ENCODE assay signal across 8 cellular contexts in the genomic region with DNA sequence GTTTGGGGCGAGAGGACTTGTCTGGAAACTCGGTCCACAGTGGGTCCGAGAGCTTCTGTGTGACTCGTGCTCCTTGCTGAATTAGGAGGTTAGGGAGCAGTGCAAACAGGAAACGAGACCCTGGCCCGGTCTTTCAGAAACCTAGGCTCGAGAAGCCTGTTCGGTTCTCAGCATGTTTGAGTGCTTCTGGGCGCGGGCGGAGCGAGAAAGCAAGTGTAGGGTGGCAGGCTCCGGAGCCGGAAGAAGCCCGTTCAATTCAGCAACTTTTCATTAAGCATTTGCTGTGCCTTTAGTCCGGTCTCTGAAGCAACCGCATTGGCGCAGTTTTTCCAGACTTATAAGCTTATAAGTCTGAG. TPM values are rescaled to one million over a fixed set of nuclear protein-coding genes. Genes with fewer than 3 reads are reported as not detected.
DNase-seq lines count a peak whose midpoint lies in the region; ATAC-seq and TF ChIP-seq lines count a peak whose summit lies in the region.

No MANE protein-coding gene starts in this region.

- peak overlapping the region; percentile 95 for H3K27ac ChIP-seq in C4-2B
- H3K27ac ChIP-seq in heart left ventricle, result peak overlapping the region; percentile 66 to 97 (median 92)

- H3K4me2 ChIP-seq in skeletal muscle satellite cell (ENCODE audit: low read length), result peak overlapping the region; percentile 92

- no peak for TF ChIP-seq POLR2A in heart left ventricle (IDR thresholded peaks at IDR 0.05)

- ATAC-seq in GM21825 (IDR thresholded peaks at IDR 0.05; ENCODE audit: unreplicated experiment) (peak; percentile 3), heart left ventricle (peak in 1 of 4 donors; percentile 24)

- H3K36me3 ChIP-seq in NT2/D1 (ENCODE audit: insufficient read depth, insufficient read length, low read length), result peaks cover 36% of the 10 kb centered on the region
- H3K36me3 ChIP-seq in heart left ventricle, result peaks cover 0 to 25% (median 2%) of the 10 kb centered on the region in 9 donors
- peaks cover 8% of the 10 kb centered on the region for H3K36me3 ChIP-seq in skeletal muscle satellite cell (ENCODE audit: insufficient read depth, low read length)

- TF ChIP-seq CTCF in C4-2B (conservative IDR thresholded peaks at IDR 0.05), result no peak
- TF ChIP-seq CTCF in heart left ventricle (IDR thresholded peaks at IDR 0.05), result no peak

- no peaks in the 10 kb centered on the region for H3K4me1 ChIP-seq in NT2/D1 (ENCODE audit: insufficient read depth, insufficient read length)
- peaks cover 16 to 45% (median 40%) of the 10 kb centered on the region in 12 donors for H3K4me1 ChIP-seq in heart left ventricle
- H3K4me1 ChIP-seq in skeletal muscle satellite cell (ENCODE audit: control insufficient read depth, insufficient read depth, low read length), result peaks cover 42% of the 10 kb centered on the region

- H3K9ac ChIP-seq in NT2/D1 (ENCODE audit: insufficient read length, low read depth) (peak overlapping the region; percentile 96), skeletal muscle satellite cell (ENCODE audit: low read depth, low read length) (peak overlapping the region; percentile 97)

- H3K9me3 ChIP-seq in NT2/D1 (ENCODE audit: insufficient read depth, low read length) (no peaks in the 10 kb centered on the region), heart left ventricle (no peaks in the 10 kb centered on the region), skeletal muscle satellite cell (replicated peaks; ENCODE audit: low read length) (no peaks in the 10 kb centered on the region)

- WGBS in heart left ventricle, 4 donors, result 0% methylated on average over 15 to 18 of the region's 18 CpGs

- H3K4me3 ChIP-seq in NT2/D1 (ENCODE audit: insufficient read length, low read depth) (peak overlapping the region; percentile 92), heart left ventricle (peak overlapping the region; percentile 69 to 99 (median 88)), skeletal muscle satellite cell (ENCODE audit: low read length) (peak overlapping the region; percentile 95)

- DNase-seq in NT2/D1 (ENCODE audit: low read depth, low spot score) (no peak), heart left ventricle (peak in 2 of 5 donors; percentile 31 to 40), NCI-H2196 (lab: John Stamatoyannopoulos, UW; ENCODE audit: unreplicated experiment) (no peak), islet precursor cell (no peak)
- peak; percentile 14 for DNase-seq in activated gamma-delta T cell treated with anti-CD3 and anti-CD28 coated beads, Interleukin-2, amount 50 U/mL, for 16 hours (ENCODE audit: low read depth)

- intact Hi-C loops in heart left ventricle (cut with DNase I), result loop anchor here in 8 of 10 donors (2.0 to 10.0 kb wide), 5 partner anchors 68 to 144 kb away; a partner anchor contains a TSS

- H3K27me3 ChIP-seq in NT2/D1 (ENCODE audit: insufficient read depth, insufficient read length), result no peaks in the 10 kb centered on the region
- H3K27me3 ChIP-seq in heart left ventricle, result no peaks in the 10 kb centered on the region
- H3K27me3 ChIP-seq in skeletal muscle satellite cell (ENCODE audit: control insufficient read depth, insufficient read depth, low read length), result no peaks in the 10 kb centered on the region

RNA-seq across cellular contexts. Expression of a gene that starts 0.5 kb away (rescaled TPM):
- total RNA-seq in heart left ventricle, result 100 to 1,000 TPM in 1 of 9 donors, 10 to 100 TPM in 8; 43.8 to 123 (median 61.8) TPM
- polyA plus RNA-seq in heart left ventricle, result 100 to 1,000 TPM in 1 of 2 donors, 10 to 100 TPM in 1; 40.8 to 139 TPM
- total RNA-seq in skeletal muscle satellite cell (2012; rRNA removed), result 248 and 256 TPM in 2 replicates

RNA-seq across cellular contexts. Expression of a gene that starts 22.1 kb away (rescaled TPM):
- total RNA-seq in heart left ventricle, result under 1 TPM in 4 of 9 donors, not detected in 5; 0.09 to 0.20 (median 0.15) TPM
- under 1 TPM in 1 of 2 donors, not detected in 1; 0.25 TPM for polyA plus RNA-seq in heart left ventricle
- 0.25 and 1.1 TPM in 2 replicates for total RNA-seq in skeletal muscle satellite cell (2012; rRNA removed)

RNA-seq across cellular contexts. Expression of a gene that starts 54.7 kb away (rescaled TPM):
- total RNA-seq in heart left ventricle, result 10 to 100 TPM in 3 of 9 donors, 1 to 10 TPM in 6; 4.7 to 33.0 (median 7.6) TPM
- polyA plus RNA-seq in heart left ventricle, result 10 to 100 TPM in 1 of 2 donors, 1 to 10 TPM in 1; 4.9 to 15.2 TPM
- total RNA-seq in skeletal muscle satellite cell (2012; rRNA removed), result 15.2 and 37.6 TPM in 2 replicates
